Comparison of ENCODE assay signal across 20 cellular contexts in genomic region chr2:102273619-102274211, GRCh38. TPM values are rescaled to one million over a fixed set of nuclear protein-coding genes. Genes with fewer than 3 reads are reported as not detected.
A peak's percentile ranks its signal among the peaks of the same experiment; 100 is the strongest.
DNase-seq lines count a peak whose midpoint lies in the region; ATAC-seq, FAIRE-seq and TF ChIP-seq lines count a peak whose summit lies in the region.
"Had no signal": no experiment of that assay in that cellular context is flagged by ENCODE, and none has a peak within 500 bp of the region (broad histone marks: within the 10 kb centered on the region; RNA-seq: fewer than 3 reads in every experiment).

No MANE protein-coding gene starts in this region.

- peaks cover 7% of the 10 kb centered on the region for H3K4me1 ChIP-seq in endothelial cell of umbilical vein (ENCODE audit: control insufficient read depth, extremely low read depth, insufficient read depth, low read length)
- peaks cover 0 to under 1% of the 10 kb centered on the region in 2 donors for H3K4me1 ChIP-seq in kidney (ENCODE audit: control insufficient read depth in 1 of 2, insufficient read depth in 1 of 2, low read depth in 1 of 2, low read length in 2 of 2)
- H3K4me1 ChIP-seq in gastrocnemius medialis, result no peaks in the 10 kb centered on the region
- H3K4me1 ChIP-seq: Caco-2, colonic mucosa had no signal

- H4K20me1 ChIP-seq in endothelial cell of umbilical vein (replicated peaks; ENCODE audit: control insufficient read depth, extremely low read depth, insufficient read depth, low read length), result no peaks in the 10 kb centered on the region

- peak; percentile 68 for FAIRE-seq in endothelial cell of umbilical vein (lab: Jason Lieb, UNC)
- FAIRE-seq in kidney (lab: Jason Lieb, UNC), result peak; percentile 77
- FAIRE-seq: keratinocyte had no signal

- H3K9me1 ChIP-seq in endothelial cell of umbilical vein (replicated peaks; ENCODE audit: control insufficient read depth, extremely low read depth, insufficient read depth, low read length), result no peaks in the 10 kb centered on the region

- CTCF ChIA-PET in endothelial cell of umbilical vein (lab: Charles Lee), result interaction anchor here (0.8 to 3.2 kb wide), 6 partner anchors 8 to 169 kb away, joined by 3 to 19 read pairs (median 8); no protein-coding TSS in a partner anchor

- TF ChIP-seq CTCF in HL-60 (IDR thresholded peaks at IDR 0.05; ENCODE audit: insufficient read depth, low read length), result no peak
- TF ChIP-seq CTCF in endothelial cell of umbilical vein (IDR thresholded peaks at IDR 0.05; ENCODE audit: extremely low read depth in 1 of 2, insufficient read depth in 1 of 2, low read depth in 1 of 2, low read length in 2 of 2), result no peak
- no peak for TF ChIP-seq CTCF in kidney (IDR thresholded peaks at IDR 0.05; ENCODE audit: borderline replicate concordance, extremely low read depth, insufficient read depth)
- TF ChIP-seq CTCF in gastrocnemius medialis (IDR thresholded peaks at IDR 0.05 in 4 of 5, conservative IDR thresholded peaks at IDR 0.05 in 1 of 5), result no peak
- TF ChIP-seq CTCF in GM10266 (IDR thresholded peaks at IDR 0.05; ENCODE audit: control insufficient read depth, insufficient read depth, low read depth, missing control alignments), result no peak

- intact Hi-C loops in endothelial cell of umbilical vein (cut with micrococcal nuclease), result loop anchor here (2.0 kb wide), 1 partner anchor 31 kb away; no protein-coding TSS in a partner anchor
- intact Hi-C loops in kidney (cut with DNase I), result no loop called here
- intact Hi-C loops in gastrocnemius medialis (cut with DNase I; ENCODE audit: low total_unique reads), result no loop called here

- POLR2A ChIA-PET in endothelial cell of umbilical vein (lab: Charles Lee), result no interaction called here

- H3K27ac ChIP-seq in HL-60 (replicated peaks) (peak overlapping the region; percentile 41), endothelial cell of umbilical vein (ENCODE audit: insufficient read depth, low read depth, low read length) (peak overlapping the region; percentile 26), kidney (ENCODE audit: low read depth in 2 of 2, low read length in 2 of 2) (no peak overlapping the region), gastrocnemius medialis (peak overlapping the region; percentile 6 to 29 (median 28))
- H3K27ac ChIP-seq: colonic mucosa had no signal

- no peak for TF ChIP-seq POLR2A in endothelial cell of umbilical vein (IDR thresholded peaks at IDR 0.05; ENCODE audit: low read depth, low read length)
- peak; percentile 9 to 33 for TF ChIP-seq POLR2A in gastrocnemius medialis (IDR thresholded peaks at IDR 0.05)

- H3K9me3 ChIP-seq in endothelial cell of umbilical vein (replicated peaks; ENCODE audit: control insufficient read depth, insufficient read depth, low read length) (no peaks in the 10 kb centered on the region), kidney (ENCODE audit: control insufficient read depth in 1 of 2, low read length in 2 of 2) (no peaks in the 10 kb centered on the region), gastrocnemius medialis (no peaks in the 10 kb centered on the region)
- H3K9me3 ChIP-seq: Caco-2, colonic mucosa had no signal

- ATAC-seq in gastrocnemius medialis (peak; percentile 71 to 81), HG03139 (IDR thresholded peaks at IDR 0.05; ENCODE audit: unreplicated experiment) (no peak)

- BruUV-seq in endothelial cell of umbilical vein (replicated peaks; lab: Mats Ljungman, UMichigan), result no TSS peak

- in situ Hi-C loops in gastrocnemius medialis (cut with MboI; ENCODE audit: low sequenced_read_pairs in 4 of 4), result no loop called here

- no peak overlapping the region for H3K4me2 ChIP-seq in endothelial cell of umbilical vein (ENCODE audit: insufficient read depth, low read length)

- DNase-seq in HL-60 (ENCODE audit: low read depth in 1 of 2, low spot score in 1 of 2) (peak; percentile 60 to 61), endothelial cell of umbilical vein (ENCODE audit: low read depth, low spot score) (peak; percentile 74), kidney (no peak), gastrocnemius medialis (no peak), SW480 (ENCODE audit: low spot score) (no peak), ureter (ENCODE audit: low spot score) (no peak), GM10266 (ENCODE audit: extremely low spot score) (no peak)
- DNase-seq: activated gamma-delta T cell; amygdala; colonic mucosa; GOT3; NCI-H146; NCI-H345; NK-92 treated with Interleukin-12 subunit alpha and Interleukin-12 subunit beta, amount 100 ng/mL, for 24 hours; posterior cingulate gyrus; T-helper 1 cell had no signal

- H3K27me3 ChIP-seq in HL-60 (ENCODE audit: insufficient read depth, poor library complexity, severe bottlenecking) (no peaks in the 10 kb centered on the region), endothelial cell of umbilical vein (ENCODE audit: control insufficient read depth in 2 of 2, insufficient read depth in 2 of 2, low read length in 2 of 2) (peaks cover 0 to 2% of the 10 kb centered on the region in 2 experiments), gastrocnemius medialis (no peaks in the 10 kb centered on the region)
- H3K27me3 ChIP-seq: colonic mucosa had no signal

- H2AFZ ChIP-seq in endothelial cell of umbilical vein (ENCODE audit: low read depth, low read length), result peak overlapping the region; percentile 69

- dilution Hi-C loops in endothelial cell of umbilical vein (cut with MboI; ENCODE audit: extremely low pct_ligation_motif_present, low sequenced_read_pairs), result no loop called here

- H3K9ac ChIP-seq in endothelial cell of umbilical vein (replicated peaks; ENCODE audit: extremely low read depth, insufficient read depth, low read length) (peak overlapping the region; percentile 14), kidney (ENCODE audit: low read length in 2 of 2) (no peak overlapping the region)

- H3K36me3 ChIP-seq in endothelial cell of umbilical vein (ENCODE audit: control insufficient read depth in 2 of 2, extremely low read depth in 1 of 2, insufficient read depth in 2 of 2, low read length in 2 of 2) (no peaks in the 10 kb centered on the region), kidney (ENCODE audit: control insufficient read depth in 1 of 2, insufficient read depth in 2 of 2, low read length in 2 of 2) (no peaks in the 10 kb centered on the region), gastrocnemius medialis (no peaks in the 10 kb centered on the region)
- H3K36me3 ChIP-seq: colonic mucosa had no signal

- H3K4me3 ChIP-seq in HL-60 (replicated peaks; ENCODE audit: insufficient read depth, low read length), result no peak overlapping the region
- no peak overlapping the region for H3K4me3 ChIP-seq in endothelial cell of umbilical vein (replicated peaks in 1 of 3; ENCODE audit: insufficient read depth in 1 of 3, low read depth in 1 of 3, low read length in 3 of 3)
- no peak overlapping the region for H3K4me3 ChIP-seq in kidney (ENCODE audit: low read length in 2 of 2)
- H3K4me3 ChIP-seq in gastrocnemius medialis, result no peak overlapping the region
- H3K4me3 ChIP-seq: colonic mucosa had no signal

- no peaks in the 10 kb centered on the region for H3K79me2 ChIP-seq in endothelial cell of umbilical vein (ENCODE audit: control insufficient read depth, insufficient read depth, low read length)

TF ChIP-seq in endothelial cell of umbilical vein, 7 proteins besides CTCF, POLR2A, EP300 and RAD21:
- TF ChIP-seq GATA2 (IDR thresholded peaks at IDR 0.05; ENCODE audit: insufficient read depth, insufficient read length, low read depth, low read length) (peak; percentile 65), POLR2AphosphoS5 (IDR thresholded peaks at IDR 0.05; ENCODE audit: insufficient read depth, low read depth, low read length) (no peak), EZH2 (IDR thresholded peaks at IDR 0.05; ENCODE audit: borderline replicate concordance, low read depth, low read length, severe bottlenecking) (no peak)

RNA-seq across cellular contexts. Expression of gene IL1RL1, which starts 37.6 kb away (rescaled TPM):
- total RNA-seq in endothelial cell of umbilical vein (44.0 and 55.1 TPM in 2 replicates), kidney (32.3 TPM), gastrocnemius medialis (1 to 10 TPM in 3 of 4 donors, under 1 TPM in 1; 0.82 to 6.8 (median 2.7) TPM), ureter (18.3 TPM)
- polyA plus RNA-seq in endothelial cell of umbilical vein (27.9 and 32.2 TPM in 2 replicates), kidney (ENCODE audit: insufficient read depth, low read depth, low replicate concordance) (102 TPM)
- polyA plus RNA-seq in endothelial cell of umbilical vein (2011; cell fraction: cytosol; rRNA removed), result 40.5 and 47.5 TPM in 2 replicates
- polyA plus RNA-seq in endothelial cell of umbilical vein (2011; cell fraction: nucleus; rRNA removed), result 145 and 226 TPM in 2 replicates
- polyA plus RNA-seq in endothelial cell of umbilical vein (2012), result 465 and 806 TPM in 2 replicates
- polyA minus RNA-seq in endothelial cell of umbilical vein, result 62.5 and 92.4 TPM in 2 replicates
- 0.31 TPM for polyA minus RNA-seq in endothelial cell of umbilical vein (2011; cell fraction: cytosol; rRNA and poly(A)+ RNA removed)
- polyA minus RNA-seq in endothelial cell of umbilical vein (2011; cell fraction: nucleus; rRNA and poly(A)+ RNA removed), result 98.2 and 183 TPM in 2 replicates
- total RNA-seq: Caco-2, LHCN-M2 had no signal

Comparison
In these comparisons a context has a peak if more than half of its experiments do, and no peak if none do; other contexts are left out.
1. DNase-seq: peak in HL-60 (2 of 2) and endothelial cell of umbilical vein (single experiment); none in kidney (single experiment), gastrocnemius medialis (0 of 2), SW480 (single experiment), ureter (single experiment) and GM10266 (single experiment).
2. H3K27ac ChIP-seq: peak in HL-60 (single experiment), endothelial cell of umbilical vein (single experiment) and gastrocnemius medialis (4 of 4); none in kidney (0 of 2).